Comparison of ENCODE assay signal across 9 cellular contexts in genomic region chr21:45477176-45478114, GRCh38.
DNase-seq lines count a peak whose midpoint lies in the region; ATAC-seq and TF ChIP-seq lines count a peak whose summit lies in the region.
"Had no signal": no experiment of that assay in that cellular context is flagged by ENCODE, and none has a peak within 500 bp of the region (broad histone marks: within the 10 kb centered on the region; RNA-seq: fewer than 3 reads in every experiment).

No MANE protein-coding gene starts in this region.

- no peak for TF ChIP-seq CTCF in CD4-positive, alpha-beta T cell (IDR thresholded peaks at IDR 0.05)
- TF ChIP-seq CTCF in PC-3 (conservative IDR thresholded peaks at IDR 0.05; ENCODE audit: low read depth, low read length) = no peak
- TF ChIP-seq CTCF in nephron progenitor cell (IDR thresholded peaks at IDR 0.05) = no peak

- H3K4me3 Mint-ChIP-seq in CD4-positive, alpha-beta T cell = peak overlapping the region; percentile 83
- peak overlapping the region; percentile 83 to 87 for H3K4me3 Mint-ChIP-seq in effector memory CD8-positive, alpha-beta T cell
- H3K4me3 Mint-ChIP-seq in nephron progenitor cell = no peak overlapping the region

- H3K27ac ChIP-seq in CD4-positive, alpha-beta T cell (ENCODE audit: low read depth, low read length) = peak overlapping the region; percentile 95
- no peak overlapping the region for H3K27ac ChIP-seq in PC-3 (ENCODE audit: low read length)

- POLR2A ChIA-PET in CD4-positive, alpha-beta T cell (lab: Charles Lee) = no interaction called here
- POLR2A ChIA-PET in PC-3 (lab: Charles Lee; ENCODE audit: unreplicated experiment) = no interaction called here

- no peaks in the 10 kb centered on the region for H4K20me1 ChIP-seq in PC-3 (ENCODE audit: low read length)

- ATAC-seq in CD4-positive, alpha-beta T cell (ENCODE audit: poor library complexity) = no peak
- peak; percentile 14 for ATAC-seq in PC-3
- no peak for ATAC-seq in effector memory CD8-positive, alpha-beta T cell (replicated peaks)
- no peak for ATAC-seq in GM21825 (IDR thresholded peaks at IDR 0.05; ENCODE audit: unreplicated experiment)

- no peak overlapping the region for H3K4me3 ChIP-seq in PC-3 (ENCODE audit: low read length)

- no peaks in the 10 kb centered on the region for H3K9me2 ChIP-seq in PC-3 (replicated peaks; ENCODE audit: low read length)

- no peaks in the 10 kb centered on the region for H3K9me3 Mint-ChIP-seq in CD4-positive, alpha-beta T cell
- no peaks in the 10 kb centered on the region for H3K9me3 Mint-ChIP-seq in effector memory CD8-positive, alpha-beta T cell
- H3K9me3 Mint-ChIP-seq in nephron progenitor cell = no peaks in the 10 kb centered on the region

- no TSS peak for BruUV-seq in PC-3 (replicated peaks; lab: Mats Ljungman, UMichigan)

- H3K36me3 Mint-ChIP-seq in CD4-positive, alpha-beta T cell (ENCODE audit: low read depth) = no peaks in the 10 kb centered on the region
- H3K36me3 Mint-ChIP-seq in effector memory CD8-positive, alpha-beta T cell (ENCODE audit: insufficient read depth) = peaks cover 3% of the 10 kb centered on the region
- peaks cover 29% of the 10 kb centered on the region for H3K36me3 Mint-ChIP-seq in nephron progenitor cell (ENCODE audit: low read depth)

- H3F3A ChIP-seq in PC-3 (ENCODE audit: low read length, unreplicated experiment) = no peaks in the 10 kb centered on the region

- no peak for DNase-seq in CD4-positive, alpha-beta T cell
- DNase-seq in PC-3 (no peak), nephron progenitor cell (no peak), NCI-H1930 (lab: John Stamatoyannopoulos, UW) (no peak), head of caudate nucleus (no peak)
- no peak for DNase-seq in effector memory CD8-positive, alpha-beta T cell
- DNase-seq in stimulated activated CD8-positive, alpha-beta memory T cell treated with anti-CD3 and anti-CD28 coated beads, Interleukin-4, amount 100 ng/mL, for 48 hours = no peak

- no peaks in the 10 kb centered on the region for H3K27me3 Mint-ChIP-seq in CD4-positive, alpha-beta T cell
- H3K27me3 Mint-ChIP-seq in effector memory CD8-positive, alpha-beta T cell = peaks cover 0 to 12% of the 10 kb centered on the region in 2 donors
- H3K27me3 Mint-ChIP-seq in nephron progenitor cell (ENCODE audit: low read depth, poor library complexity) = no peaks in the 10 kb centered on the region

- no peaks in the 10 kb centered on the region for H3K27me3 ChIP-seq in CD4-positive, alpha-beta T cell (ENCODE audit: control insufficient read depth, insufficient read depth, low read length)
- H3K27me3 ChIP-seq in PC-3 (ENCODE audit: low read length) = no peaks in the 10 kb centered on the region

- H3K27ac Mint-ChIP-seq in CD4-positive, alpha-beta T cell = peak overlapping the region; percentile 95
- H3K27ac Mint-ChIP-seq in effector memory CD8-positive, alpha-beta T cell = peak overlapping the region; percentile 93
- peak overlapping the region; percentile 34 for H3K27ac Mint-ChIP-seq in nephron progenitor cell

- no peak overlapping the region; the same call in 1 of the 2 replicates for H2AFZ ChIP-seq in PC-3 (ENCODE audit: low read length)

- no peak overlapping the region for H3K4me2 ChIP-seq in PC-3 (ENCODE audit: low read length)

- peaks cover 36% of the 10 kb centered on the region for H3K4me1 Mint-ChIP-seq in CD4-positive, alpha-beta T cell (ENCODE audit: low read depth)
- peaks cover 15 to 17% of the 10 kb centered on the region in 2 donors for H3K4me1 Mint-ChIP-seq in effector memory CD8-positive, alpha-beta T cell (ENCODE audit: low read depth in 2 of 2)
- H3K4me1 Mint-ChIP-seq in nephron progenitor cell = peaks cover 31% of the 10 kb centered on the region

- CTCF ChIA-PET in CD4-positive, alpha-beta T cell (lab: Charles Lee) = interaction anchor here (0.8 to 0.9 kb wide), 2 partner anchors 115 to 118 kb away, joined by 4 read pairs; no protein-coding TSS in a partner anchor
- CTCF ChIA-PET in PC-3 (lab: Charles Lee) = no interaction called here

- H3K79me2 ChIP-seq in PC-3 (ENCODE audit: low read length) = no peaks in the 10 kb centered on the region

- intact Hi-C loops in CD4-positive, alpha-beta T cell (cut with DNase I, micrococcal nuclease) = loop anchor here (1.0 to 5.0 kb wide), 7 partner anchors 63 to 446 kb away; partner anchors contain the start of gene SLC19A1 (in 1 of the 2)
- intact Hi-C loops in PC-3 (cut with micrococcal nuclease) (no loop called here), head of caudate nucleus (cut with DNase I) (no loop called here)

- peaks cover 6% of the 10 kb centered on the region for H3K36me3 ChIP-seq in PC-3 (ENCODE audit: low read depth, low read length)

- no peaks in the 10 kb centered on the region for H3K4me1 ChIP-seq in PC-3 (ENCODE audit: insufficient read depth, low read length)

- H3K9me3 ChIP-seq in CD4-positive, alpha-beta T cell (ENCODE audit: control insufficient read depth, low read length) = no peaks in the 10 kb centered on the region
- no peaks in the 10 kb centered on the region for H3K9me3 ChIP-seq in PC-3 (ENCODE audit: low read length)
- H3K9me3 ChIP-seq: Caco-2 had no signal

- H3K9ac ChIP-seq in PC-3 (ENCODE audit: low read length) = no peak overlapping the region

Comparison
In these comparisons a context has a peak if more than half of its experiments do, and no peak if none do; other contexts are left out.
1. H3K27ac Mint-ChIP-seq: peak in every context shown above with its lines; median percentile 95 in CD4-positive, alpha-beta T cell; 93 in effector memory CD8-positive, alpha-beta T cell; 34 in nephron progenitor cell.
2. intact Hi-C loops: an anchor here in CD4-positive, alpha-beta T cell (1.0 to 5.0 kb wide); none called in PC-3 and head of caudate nucleus.